24 cellular contexts compared by ENCODE assay signal in the genomic region with DNA sequence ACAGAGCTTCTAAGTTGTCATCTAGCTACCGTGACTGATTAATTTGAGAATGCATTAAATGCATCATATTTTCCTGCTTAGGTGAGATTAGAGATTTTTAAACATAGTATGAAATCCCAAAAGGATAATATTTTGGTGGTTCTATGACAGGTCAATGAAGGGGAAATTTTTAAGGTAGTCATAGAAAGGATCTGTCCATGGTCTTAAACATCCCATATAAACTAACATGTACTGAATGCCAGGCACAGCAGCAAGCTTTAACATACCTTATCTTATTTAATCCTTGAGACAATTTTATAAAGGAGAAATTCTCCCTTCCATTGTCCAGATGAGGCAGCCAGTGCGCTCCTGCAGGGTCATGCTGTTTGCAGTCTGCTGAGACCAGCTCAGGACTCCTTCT.
"Had no signal": no experiment of that assay in that cellular context is flagged by ENCODE, and none has a peak within 500 bp of the region (broad histone marks: within the 10 kb centered on the region; RNA-seq: fewer than 3 reads in every experiment).

No MANE protein-coding gene starts in this region.

- H3K36me3 ChIP-seq: colonic mucosa, esophagus muscularis mucosa, esophagus squamous epithelium, gastrocnemius medialis, gastroesophageal sphincter, heart left ventricle, heart right ventricle had no signal

- ATAC-seq: effector memory CD8-positive, alpha-beta T cell; esophagus mucosa; foreskin keratinocyte; gastrocnemius medialis; gastroesophageal sphincter; heart left ventricle; heart right ventricle had no signal

- H3K4me3 ChIP-seq: colonic mucosa, coronary artery, dorsolateral prefrontal cortex, esophagus muscularis mucosa, esophagus squamous epithelium, gastrocnemius medialis, gastroesophageal sphincter, heart left ventricle, heart right ventricle had no signal

- H3K27me3 ChIP-seq: colonic mucosa, dorsolateral prefrontal cortex, esophagus muscularis mucosa, esophagus squamous epithelium, foreskin keratinocyte, gastrocnemius medialis, gastroesophageal sphincter, heart left ventricle, heart right ventricle had no signal

- DNase-seq: colonic mucosa; cortex of kidney; dermis blood vessel endothelial cell; dorsolateral prefrontal cortex; effector CD4-positive, alpha-beta T cell; effector CD8-positive, alpha-beta T cell; effector memory CD4-positive, alpha-beta T cell; effector memory CD8-positive, alpha-beta T cell; endodermal cell; erythroblast; esophagus squamous epithelium; foreskin fibroblast; foreskin keratinocyte; foreskin melanocyte; gastrocnemius medialis; glutamatergic neuron; head of caudate nucleus; heart left ventricle; heart right ventricle had no signal

- H3K27ac ChIP-seq: colonic mucosa, coronary artery, dorsolateral prefrontal cortex, epithelial cell of prostate, esophagus muscularis mucosa, esophagus squamous epithelium, foreskin keratinocyte, gastrocnemius medialis, gastroesophageal sphincter, heart left ventricle, heart right ventricle had no signal

- H3K4me1 ChIP-seq: colonic mucosa, esophagus muscularis mucosa, esophagus squamous epithelium, foreskin keratinocyte, gastrocnemius medialis, gastroesophageal sphincter, heart left ventricle, heart right ventricle had no signal

- H3K9me3 ChIP-seq: colonic mucosa, esophagus muscularis mucosa, esophagus squamous epithelium, gastrocnemius medialis, gastroesophageal sphincter, heart left ventricle, heart right ventricle had no signal
